In genomic region chr19:30226464-30227070, GRCh38 we compare ENCODE assay signal across 8 cellular contexts.
DNase-seq lines count a peak whose midpoint lies in the region; ATAC-seq, FAIRE-seq and TF ChIP-seq lines count a peak whose summit lies in the region.
"Had no signal": no experiment of that assay in that cellular context is flagged by ENCODE, and none has a peak within 500 bp of the region (broad histone marks: within the 10 kb centered on the region; RNA-seq: fewer than 3 reads in every experiment).

No MANE protein-coding gene starts in this region.

- in situ Hi-C loops in GM13976 (cut with MboI; ENCODE audit: low sequenced_read_pairs, unreplicated experiment) = no loop called here

- H3K9me1 ChIP-seq in keratinocyte (ENCODE audit: control insufficient read depth, extremely low read depth, insufficient read depth, low read length) = no peaks in the 10 kb centered on the region

- H3K79me2 ChIP-seq in keratinocyte (ENCODE audit: control insufficient read depth, insufficient read depth, low read length) = no peaks in the 10 kb centered on the region

- POLR2A ChIA-PET in HEK293 (lab: Yijun Ruan, JAX) = interaction anchor here (0.7 kb wide), 1 partner anchor 173 kb away, joined by 3 read pairs; no protein-coding TSS in a partner anchor

- H3K36me3 Mint-ChIP-seq in activated T-helper 17 cell treated with anti-CD3 and anti-CD28 coated beads, Interleukin-2, amount 50 U/mL, for 72 hours (ENCODE audit: low read depth) = peaks cover 16% of the 10 kb centered on the region

- no peaks in the 10 kb centered on the region for H3K9me3 Mint-ChIP-seq in activated T-helper 17 cell treated with anti-CD3 and anti-CD28 coated beads, Interleukin-2, amount 50 U/mL, for 72 hours

- 1 to 4% (median 3%) methylated on average over 32 of the region's 32 CpGs for WGBS in stomach, 5 donors

- H3K27ac Mint-ChIP-seq in activated T-helper 17 cell treated with anti-CD3 and anti-CD28 coated beads, Interleukin-2, amount 50 U/mL, for 72 hours = no peak overlapping the region

- H3K27me3 ChIP-seq in keratinocyte (ENCODE audit: control insufficient read depth, extremely low read depth, insufficient read depth, low read length) = peaks cover 83% of the 10 kb centered on the region
- H3K27me3 ChIP-seq in stomach = peaks cover 18 to 100% (median 86%) of the 10 kb centered on the region in 3 donors

- no peak for FAIRE-seq in keratinocyte (lab: Jason Lieb, UNC)
- FAIRE-seq: bronchial epithelial cell had no signal

- dilution Hi-C loops in keratinocyte (cut with MboI; ENCODE audit: extremely low pct_ligation_motif_present, low sequenced_read_pairs) = no loop called here

- CTCF ChIA-PET in HEK293 (lab: Yijun Ruan, JAX) = interaction anchor here (0.7 to 1.2 kb wide), 6 partner anchors 11 to 431 kb away, joined by 3 to 6 read pairs (median 4); no protein-coding TSS in a partner anchor

- H3K27ac ChIP-seq in HEK293 (ENCODE audit: extremely low read depth, low read depth, low read length) = peak overlapping the region; percentile 84; the same call in 1 of the 2 replicates
- H3K27ac ChIP-seq in keratinocyte (ENCODE audit: control insufficient read depth, insufficient read depth, low read length) = no peak overlapping the region
- H3K27ac ChIP-seq in stomach = peak overlapping the region in 3 of 5 donors; percentile 38 to 73 (median 61)

- H3K4me1 ChIP-seq in HEK293 (ENCODE audit: control insufficient read depth, insufficient read depth, low read length) = peaks cover 46% of the 10 kb centered on the region
- H3K4me1 ChIP-seq in keratinocyte (ENCODE audit: control insufficient read depth, extremely low read depth, insufficient read depth, low read length) = peaks cover 3% of the 10 kb centered on the region
- H3K4me1 ChIP-seq in stomach = peaks cover 28 to 56% (median 40%) of the 10 kb centered on the region in 4 donors

- H3K36me3 ChIP-seq in HEK293 (ENCODE audit: control insufficient read depth in 2 of 2, insufficient read depth in 1 of 2, low read length in 2 of 2) = no peaks in the 10 kb centered on the region
- no peaks in the 10 kb centered on the region for H3K36me3 ChIP-seq in keratinocyte (ENCODE audit: control insufficient read depth in 2 of 2, extremely low read depth in 1 of 2, insufficient read depth in 2 of 2, low read length in 2 of 2)
- no peaks in the 10 kb centered on the region for H3K36me3 ChIP-seq in stomach

- no peak for TF ChIP-seq POLR2A in stomach (IDR thresholded peaks at IDR 0.05)

- DNase-seq in keratinocyte (ENCODE audit: low read depth, low spot score) (no peak), stomach (no peak), activated gamma-delta T cell (lab: John Stamatoyannopoulos, UW) (no peak), GM13976 (ENCODE audit: low spot score) (no peak), hepatic stellate cell (ENCODE audit: low spot score) (no peak)

- intact Hi-C loops in stomach (cut with DNase I; ENCODE audit: low total_unique reads) = no loop called here

- H2AFZ ChIP-seq in keratinocyte (ENCODE audit: control insufficient read depth, low read length) = no peak overlapping the region

- TF ChIP-seq EP300 in stomach (IDR thresholded peaks at IDR 0.05) = no peak

- H3K4me1 Mint-ChIP-seq in activated T-helper 17 cell treated with anti-CD3 and anti-CD28 coated beads, Interleukin-2, amount 50 U/mL, for 72 hours = peaks cover 17% of the 10 kb centered on the region

- peak overlapping the region; percentile 81 for H3K4me2 ChIP-seq in keratinocyte (ENCODE audit: control insufficient read depth, extremely low read depth, insufficient read depth, low read depth, low read length)

- H3K4me3 Mint-ChIP-seq in activated T-helper 17 cell treated with anti-CD3 and anti-CD28 coated beads, Interleukin-2, amount 50 U/mL, for 72 hours = peak overlapping the region; percentile 84

- peak; percentile 6; the same call in 1 of the 2 replicates for TF ChIP-seq CTCF in HEK293 (tag by site-specific recombination; IDR thresholded peaks at IDR 0.05)
- TF ChIP-seq CTCF in keratinocyte (optimal IDR thresholded peaks at IDR 0.05 in 1 of 3, IDR thresholded peaks at IDR 0.05 in 1 of 3, conservative IDR thresholded peaks at IDR 0.05 in 1 of 3; ENCODE audit: extremely low read depth in 1 of 3, insufficient read depth in 2 of 3, low read length in 3 of 3) = no peak
- no peak for TF ChIP-seq CTCF in stomach (IDR thresholded peaks at IDR 0.05)
- TF ChIP-seq CTCF in GM13976 (IDR thresholded peaks at IDR 0.05; ENCODE audit: borderline replicate concordance, control extremely low read depth, extremely low read depth, insufficient read depth, missing control alignments) = no peak

- H3K9me3 ChIP-seq in HEK293 (ENCODE audit: control insufficient read depth, insufficient read depth, low read depth, low read length) = no peaks in the 10 kb centered on the region
- H3K9me3 ChIP-seq in keratinocyte (ENCODE audit: control insufficient read depth, low read depth, low read length) = no peaks in the 10 kb centered on the region
- H3K9me3 ChIP-seq in stomach = no peaks in the 10 kb centered on the region

- H3K27me3 Mint-ChIP-seq in activated T-helper 17 cell treated with anti-CD3 and anti-CD28 coated beads, Interleukin-2, amount 50 U/mL, for 72 hours = peaks cover 60% of the 10 kb centered on the region

- H3K4me3 ChIP-seq in HEK293 (ENCODE audit: low read depth, low read length) (peak overlapping the region; percentile 53), keratinocyte (ENCODE audit: control insufficient read depth in 2 of 3, extremely low read depth in 1 of 3, insufficient read depth in 2 of 3, low read depth in 1 of 3, low read length in 3 of 3) (peak overlapping the region in 1 of 3 experiments; percentile 64), stomach (peak overlapping the region; percentile 51 to 75 (median 62))

- H3K9ac ChIP-seq in keratinocyte (ENCODE audit: control insufficient read depth, extremely low read depth, insufficient read depth, low read length) = no peak overlapping the region

- no peaks in the 10 kb centered on the region for H4K20me1 ChIP-seq in keratinocyte (ENCODE audit: control insufficient read depth, extremely low read depth, insufficient read depth, low read length)

- no peak for ATAC-seq in activated T-helper 17 cell treated with anti-CD3 and anti-CD28 coated beads, Interleukin-2, amount 50 U/mL, for 72 hours (replicated peaks)

TF ChIP-seq in HEK293, 187 proteins besides CTCF, POLR2A, EP300 and RAD21 (continues in another document):
- TF ChIP-seq ZNF37A (tag by site-specific recombination; IDR thresholded peaks at IDR 0.05) = no peak
- TF ChIP-seq ZNF280D (tag by site-specific recombination; IDR thresholded peaks at IDR 0.05) = no peak
- TF ChIP-seq ZNF202 (tag by site-specific recombination; IDR thresholded peaks at IDR 0.05; ENCODE audit: borderline replicate concordance) = no peak
- 0 out of 2 replicates have a peak, but pooled peaks have one; percentile 14 for TF ChIP-seq ZBTB44 (tag by site-specific recombination; IDR thresholded peaks at IDR 0.05)
- peak; percentile 64 for TF ChIP-seq ZNF561 (tag by site-specific recombination; IDR thresholded peaks at IDR 0.05; ENCODE audit: borderline replicate concordance)
- no peak for TF ChIP-seq ZNF302 (tag by site-specific recombination; IDR thresholded peaks at IDR 0.05; ENCODE audit: low read depth)
